In the genomic region with DNA sequence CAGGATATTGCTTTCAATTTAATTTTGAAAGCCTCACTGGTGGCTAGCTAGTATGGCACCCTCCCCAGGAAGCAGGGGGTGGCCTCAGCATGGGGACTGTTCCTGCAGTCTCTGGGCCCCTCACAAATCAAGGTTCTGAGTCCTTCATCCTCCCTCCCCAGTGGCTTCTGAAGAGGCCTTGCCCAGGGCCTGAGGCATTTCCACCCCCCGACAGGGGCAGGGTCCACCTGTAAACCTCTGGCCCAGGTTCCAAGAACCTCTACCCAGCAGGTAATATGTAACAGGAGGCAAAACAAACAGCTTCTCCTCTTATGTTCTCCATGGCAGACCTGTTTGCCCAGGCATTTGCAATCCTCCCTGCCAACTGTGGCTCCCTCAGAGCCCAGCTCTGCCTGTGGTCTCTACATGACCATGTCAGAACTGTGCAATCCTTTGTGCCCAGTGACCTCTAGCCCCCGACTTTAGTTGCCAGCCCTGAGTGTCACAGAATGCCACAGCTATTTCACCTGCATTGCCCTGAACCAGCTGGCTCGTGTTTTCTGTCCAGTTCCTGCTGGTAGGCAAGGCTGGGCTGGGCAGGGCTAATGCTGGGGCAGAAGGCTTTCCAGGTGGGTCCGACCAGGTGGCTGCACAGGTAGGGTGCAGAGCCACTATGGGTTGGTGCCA, we compare ENCODE assay signal across 16 cellular contexts. TPM values are rescaled to one million over a fixed set of nuclear protein-coding genes. Genes with fewer than 3 reads are reported as not detected.
DNase-seq lines count a peak whose midpoint lies in the region; ATAC-seq and TF ChIP-seq lines count a peak whose summit lies in the region.
"Had no signal": no experiment of that assay in that cellular context is flagged by ENCODE, and none has a peak within 500 bp of the region (broad histone marks: within the 10 kb centered on the region; RNA-seq: fewer than 3 reads in every experiment).

No MANE protein-coding gene starts in this region.

- no peak for TF ChIP-seq CTCF in VCaP (conservative IDR thresholded peaks at IDR 0.05)
- TF ChIP-seq CTCF in mucosa of descending colon (IDR thresholded peaks at IDR 0.05): no peak
- TF ChIP-seq CTCF in transverse colon (IDR thresholded peaks at IDR 0.05): no peak

- 46% methylated on average over 4 of the region's 4 CpGs; no CpG with 5 or more reads in 1 of the 2 donors for WGBS in transverse colon (ENCODE audit: low coverage in 1 of 2), 2 donors

- no peak for TF ChIP-seq EP300 in transverse colon (IDR thresholded peaks at IDR 0.05; ENCODE audit: low read depth)

- H3K9me3 ChIP-seq in mucosa of descending colon: no peaks in the 10 kb centered on the region
- H3K9me3 ChIP-seq in transverse colon: no peaks in the 10 kb centered on the region

- H3K4me3 ChIP-seq in mucosa of descending colon: no peak overlapping the region
- no peak overlapping the region for H3K4me3 ChIP-seq in transverse colon

- intact Hi-C loops in mucosa of descending colon (cut with DNase I, micrococcal nuclease) (no loop called here), transverse colon (cut with DNase I; ENCODE audit: low total_unique reads) (no loop called here)

- H3K4me1 ChIP-seq in mucosa of descending colon (ENCODE audit: low read depth): peaks cover 25% of the 10 kb centered on the region
- H3K4me1 ChIP-seq in transverse colon: peaks cover 14 to 39% (median 27%) of the 10 kb centered on the region in 4 donors

- H3K36me3 ChIP-seq in mucosa of descending colon (ENCODE audit: low read depth) (no peaks in the 10 kb centered on the region), transverse colon (no peaks in the 10 kb centered on the region)

- ATAC-seq in mucosa of descending colon (peak; percentile 90), HG03108 (IDR thresholded peaks at IDR 0.05; ENCODE audit: unreplicated experiment) (no peak)
- ATAC-seq: naive thymus-derived CD8-positive, alpha-beta T cell; stimulated activated naive B cell treated with anti-CD40 and anti-IgM and Interleukin-4, amounts not matched to agents 10 μg/mL and 1 μg/mL and 100 μg/mL, for 72 hours had no signal

- no peaks in the 10 kb centered on the region for H3K27me3 ChIP-seq in transverse colon

- peak overlapping the region; percentile 61 for H3K27ac ChIP-seq in VCaP
- peak overlapping the region; percentile 71 to 77 (median 75) for H3K27ac ChIP-seq in transverse colon
- H3K27ac ChIP-seq: KMS-11 had no signal

- DNase-seq in NCI-H2081 (lab: John Stamatoyannopoulos, UW): peak; percentile 38 to 77
- DNase-seq in mucosa of descending colon: peak; percentile 72 to 78 (median 73)
- DNase-seq in transverse colon: peak; percentile 65
- DNase-seq in DMS114 treated with DMSO at 0.1 percent for 48 hours (lab: John Stamatoyannopoulos, UW; ENCODE audit: unreplicated experiment): no peak
- DNase-seq in T1000 (lab: John Stamatoyannopoulos, UW): no peak
- DNase-seq: activated naive CD4-positive, alpha-beta T cell treated with anti-CD3 and anti-CD28 coated beads for 36 hours; naive thymus-derived CD8-positive, alpha-beta T cell; NCI-H1436 treated with DMSO at 0.1 percent for 48 hours; right cardiac atrium; stimulated activated naive B cell treated with anti-CD40 and anti-IgM and Interleukin-4, amounts not matched to agents 10 μg/mL and 1 μg/mL and 100 μg/mL, for 72 hours had no signal

- in situ Hi-C loops in transverse colon (cut with MboI; ENCODE audit: low pct_ligation_motif_present in 1 of 4, low pct_unique_long_range_greater_than_20kb in 1 of 4, low sequenced_read_pairs in 3 of 4): no loop called here

- TF ChIP-seq POLR2A in transverse colon (IDR thresholded peaks at IDR 0.05): no peak

RNA-seq across cellular contexts. Expression of gene ACSF2, which starts 14.3 kb away (rescaled TPM):
- total RNA-seq in mucosa of descending colon (100 to 1,000 TPM in 1 of 3 donors, 10 to 100 TPM in 2; 79.7 to 246 (median 99.4) TPM), transverse colon (100 to 1,000 TPM; 165 to 460 (median 190) TPM)

RNA-seq across cellular contexts. Expression of gene CHAD, which starts 28.4 kb away (rescaled TPM):
- total RNA-seq in mucosa of descending colon: 10 to 100 TPM in 1 of 3 donors, 1 to 10 TPM in 2; 4.6 to 15.3 (median 5.8) TPM
- 10 to 100 TPM in 3 of 4 donors, 1 to 10 TPM in 1; 9.6 to 59.8 (median 19.7) TPM for total RNA-seq in transverse colon
- total RNA-seq: activated naive CD4-positive, alpha-beta T cell treated with anti-CD3 and anti-CD28 coated beads for 36 hours; frontal cortex; H4; naive thymus-derived CD8-positive, alpha-beta T cell; SK-MEL-5 had no signal

RNA-seq across cellular contexts. Expression of gene RSAD1, which starts 38.4 kb away (rescaled TPM):
- total RNA-seq in mucosa of descending colon (10 to 100 TPM; 35.9 to 38.2 (median 37.7) TPM), transverse colon (10 to 100 TPM; 19.1 to 35.6 (median 28.2) TPM)

RNA-seq across cellular contexts. Expression of gene LRRC59, which starts 43.0 kb away (rescaled TPM):
- 100 to 1,000 TPM in 2 of 3 donors, 10 to 100 TPM in 1; 76.8 to 143 (median 109) TPM for total RNA-seq in mucosa of descending colon
- 10 to 100 TPM; 45.0 to 96.9 (median 64.4) TPM for total RNA-seq in transverse colon

Comparison
In these comparisons a context has a peak if more than half of its experiments do, and no peak if none do; other contexts are left out.
1. DNase-seq: peak in NCI-H2081 (2 of 2), mucosa of descending colon (3 of 3) and transverse colon (single experiment); none in DMS114 treated with DMSO at 0.1 percent for 48 hours (single experiment) and T1000 (single experiment).